18 cellular contexts compared by ENCODE assay signal in genomic region chr1:24915819-24916602, GRCh38. TPM values are rescaled to one million over a fixed set of nuclear protein-coding genes. Genes with fewer than 3 reads are reported as not detected.
DNase-seq lines count a peak whose midpoint lies in the region; ATAC-seq and FAIRE-seq lines count a peak whose summit lies in the region.
"Had no signal": no experiment of that assay in that cellular context is flagged by ENCODE, and none has a peak within 500 bp of the region (broad histone marks: within the 10 kb centered on the region; RNA-seq: fewer than 3 reads in every experiment).

No MANE protein-coding gene starts in this region.

- peak overlapping the region; percentile 95 for H3K27ac Mint-ChIP-seq in activated naive CD8-positive, alpha-beta T cell treated with anti-CD3 and anti-CD28 coated beads, Interleukin-2, amount 50 U/mL, for 24 hours
- peak overlapping the region; percentile 79 to 97 for H3K27ac Mint-ChIP-seq in natural killer cell treated with Interleukin-12 subunit alpha and Interleukin-12 subunit beta and Interleukin-15 and Interleukin-18, amount 100 ng/mL, for 72 hours

- H3K9me3 Mint-ChIP-seq in activated naive CD8-positive, alpha-beta T cell treated with anti-CD3 and anti-CD28 coated beads, Interleukin-2, amount 50 U/mL, for 24 hours, result no peaks in the 10 kb centered on the region
- no peaks in the 10 kb centered on the region for H3K9me3 Mint-ChIP-seq in natural killer cell treated with Interleukin-12 subunit alpha and Interleukin-12 subunit beta and Interleukin-15 and Interleukin-18, amount 100 ng/mL, for 72 hours

- peak; percentile 36 for FAIRE-seq in GM18507 (lab: Jason Lieb, UNC)

- no peak for DNase-seq in GM18507 (ENCODE audit: extremely low spot score, insufficient read length, low read depth)
- DNase-seq in M059J (ENCODE audit: low read depth), result peak; percentile 44
- no peak for DNase-seq in activated naive CD8-positive, alpha-beta T cell treated with anti-CD3 and anti-CD28 coated beads, Interleukin-2, amount 50 U/mL, for 24 hours
- no peak for DNase-seq in natural killer cell treated with Interleukin-12 subunit alpha and Interleukin-12 subunit beta and Interleukin-15 and Interleukin-18, amount 100 ng/mL, for 72 hours (ENCODE audit: low spot score)
- DNase-seq in ureter (ENCODE audit: low spot score), result no peak
- no peak for DNase-seq in NCI-H345 treated with DMSO at 0.1 percent for 48 hours (lab: John Stamatoyannopoulos, UW; ENCODE audit: unreplicated experiment)
- no peak for DNase-seq in KG1 (lab: John Stamatoyannopoulos, UW)
- DNase-seq in dedifferentiated amniotic fluid mesenchymal stem cell (ENCODE audit: extremely low spot score), result no peak
- DNase-seq: brain microvascular endothelial cell; C1 segment of cervical spinal cord; DMS79 treated with DMSO at 0.1 percent for 48 hours; dorsolateral prefrontal cortex; heart right ventricle; kidney glomerular epithelial cell; NCI-H2029; NCI-H82; stimulated activated CD4-positive, alpha-beta T cell treated with anti-CD3 and anti-CD28 coated beads, Interleukin-12 subunit alpha, Interleukin-12 subunit beta, amount 100 ng/mL, for 4 hours had no signal

- ATAC-seq in activated naive CD8-positive, alpha-beta T cell treated with anti-CD3 and anti-CD28 coated beads, Interleukin-2, amount 50 U/mL, for 24 hours, result no peak
- no peak for ATAC-seq in natural killer cell treated with Interleukin-12 subunit alpha and Interleukin-12 subunit beta and Interleukin-15 and Interleukin-18, amount 100 ng/mL, for 72 hours
- ATAC-seq: heart right ventricle, Right ventricle myocardium inferior had no signal

- H3K36me3 Mint-ChIP-seq in activated naive CD8-positive, alpha-beta T cell treated with anti-CD3 and anti-CD28 coated beads, Interleukin-2, amount 50 U/mL, for 24 hours (ENCODE audit: low read depth), result peaks cover 65% of the 10 kb centered on the region
- H3K36me3 Mint-ChIP-seq in natural killer cell treated with Interleukin-12 subunit alpha and Interleukin-12 subunit beta and Interleukin-15 and Interleukin-18, amount 100 ng/mL, for 72 hours, result peaks cover 26% of the 10 kb centered on the region

- peak overlapping the region; percentile 17 for H3K4me3 Mint-ChIP-seq in activated naive CD8-positive, alpha-beta T cell treated with anti-CD3 and anti-CD28 coated beads, Interleukin-2, amount 50 U/mL, for 24 hours
- peak overlapping the region; percentile 79 for H3K4me3 Mint-ChIP-seq in natural killer cell treated with Interleukin-12 subunit alpha and Interleukin-12 subunit beta and Interleukin-15 and Interleukin-18, amount 100 ng/mL, for 72 hours

- peaks cover 97% of the 10 kb centered on the region for H3K4me1 Mint-ChIP-seq in activated naive CD8-positive, alpha-beta T cell treated with anti-CD3 and anti-CD28 coated beads, Interleukin-2, amount 50 U/mL, for 24 hours
- peaks cover 73 to 80% of the 10 kb centered on the region in 2 donors for H3K4me1 Mint-ChIP-seq in natural killer cell treated with Interleukin-12 subunit alpha and Interleukin-12 subunit beta and Interleukin-15 and Interleukin-18, amount 100 ng/mL, for 72 hours (ENCODE audit: low read depth in 2 of 2)

- no peaks in the 10 kb centered on the region for H3K27me3 Mint-ChIP-seq in activated naive CD8-positive, alpha-beta T cell treated with anti-CD3 and anti-CD28 coated beads, Interleukin-2, amount 50 U/mL, for 24 hours
- H3K27me3 Mint-ChIP-seq in natural killer cell treated with Interleukin-12 subunit alpha and Interleukin-12 subunit beta and Interleukin-15 and Interleukin-18, amount 100 ng/mL, for 72 hours, result no peaks in the 10 kb centered on the region

RNA-seq across cellular contexts. Expression of gene RUNX3, which starts 14.1 kb away (rescaled TPM):
- 0.17 and 0.37 TPM in 2 replicates for total RNA-seq in M059J (2014; rRNA removed; shearing (Covaris generic))
- 100 to 1,000 TPM; 177 to 186 TPM for total RNA-seq in natural killer cell treated with Interleukin-12 subunit alpha and Interleukin-12 subunit beta and Interleukin-15 and Interleukin-18, amount 100 ng/mL, for 72 hours
- total RNA-seq in ureter, result 5.3 TPM

Comparison
In these comparisons a context has a peak if more than half of its experiments do, and no peak if none do; other contexts are left out.
1. RNA of gene RUNX3, which starts 14.1 kb away (total RNA-seq): 177 to 186 TPM in natural killer cell treated with Interleukin-12 subunit alpha and Interleukin-12 subunit beta and Interleukin-15 and Interleukin-18, amount 100 ng/mL, for 72 hours; 5.3 TPM in ureter (single experiment) and 0.17 to 0.37 TPM in M059J; every median in the first group is over 10 times any median in the second.